ENCODE assay signal across 11 cellular contexts in the genomic region with DNA sequence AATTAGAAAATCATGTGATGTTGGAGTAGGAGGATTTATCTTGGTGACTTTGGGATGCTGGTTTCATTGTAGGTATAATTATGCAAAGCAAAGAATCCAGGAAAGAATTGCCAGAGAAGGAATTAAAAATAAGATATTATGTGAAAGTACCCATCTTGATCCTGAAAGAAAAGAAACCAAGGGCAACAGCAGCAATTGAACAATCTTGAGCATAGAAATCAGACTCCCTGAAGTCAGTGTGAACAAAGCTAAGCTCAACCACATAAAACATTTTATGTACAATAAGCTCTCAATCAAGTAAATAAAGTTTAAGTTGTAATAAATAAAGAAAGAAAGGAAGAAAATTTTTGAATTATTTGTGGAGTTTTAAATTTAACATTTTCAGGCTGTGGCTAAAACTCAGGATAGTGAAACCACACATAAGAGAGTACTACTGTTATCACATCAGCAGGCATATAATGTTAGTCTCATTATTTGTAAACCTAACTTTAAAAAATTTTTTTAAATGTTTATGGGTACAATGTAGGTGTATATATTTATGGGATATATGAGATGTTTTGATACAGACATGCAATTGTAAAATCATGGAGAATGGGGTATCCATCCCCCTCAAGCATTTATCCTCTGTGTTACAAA. TPM values are rescaled to one million over a fixed set of nuclear protein-coding genes. Genes with fewer than 3 reads are reported as not detected.
DNase-seq lines count a peak whose midpoint lies in the region; ATAC-seq and TF ChIP-seq lines count a peak whose summit lies in the region.
"Had no signal": no experiment of that assay in that cellular context is flagged by ENCODE, and none has a peak within 500 bp of the region (broad histone marks: within the 10 kb centered on the region; RNA-seq: fewer than 3 reads in every experiment).

No MANE protein-coding gene starts in this region.

- H3K27ac ChIP-seq in A673 (ENCODE audit: low read depth, low read length, poor library complexity, severe bottlenecking) = no peak overlapping the region
- H3K27ac ChIP-seq in HUES6 (ENCODE audit: low read depth, low read length) = no peak overlapping the region
- H3K27ac ChIP-seq: epithelial cell of prostate had no signal

- H3K27me3 Mint-ChIP-seq in central memory CD8-positive, alpha-beta T cell = peaks cover 87% of the 10 kb centered on the region
- H3K27me3 Mint-ChIP-seq in naive B cell = peaks cover 62 to 73% (median 64%) of the 10 kb centered on the region in 3 donors

- H3K4me1 Mint-ChIP-seq in central memory CD8-positive, alpha-beta T cell = peaks cover 15% of the 10 kb centered on the region
- H3K4me1 Mint-ChIP-seq in naive B cell = peaks cover 11 to 14% (median 12%) of the 10 kb centered on the region in 3 donors

- no peak for ATAC-seq in central memory CD8-positive, alpha-beta T cell (replicated peaks; ENCODE audit: extremely low read depth, poor library complexity, severe bottlenecking)
- ATAC-seq in naive B cell (ENCODE audit: low read depth in 2 of 2) (no peak), GM19324 (IDR thresholded peaks at IDR 0.05; ENCODE audit: low FRiP score, unreplicated experiment) (no peak)

- H3K36me3 ChIP-seq in A673 (ENCODE audit: insufficient read depth, low read length, poor library complexity, severe bottlenecking) (no peaks in the 10 kb centered on the region), HUES6 (ENCODE audit: control insufficient read depth, insufficient read depth, low read length) (no peaks in the 10 kb centered on the region)

- no peak for DNase-seq in A673 (ENCODE audit: low spot score)
- DNase-seq in central memory CD8-positive, alpha-beta T cell (ENCODE audit: low spot score in 2 of 2) = no peak
- no peak for DNase-seq in naive B cell
- no peak for DNase-seq in HuH-7.5 (ENCODE audit: low spot score)
- DNase-seq in DMS79 treated with DMSO at 0.1 percent for 48 hours (lab: John Stamatoyannopoulos, UW) = no peak
- no peak for DNase-seq in SKM-1 (lab: John Stamatoyannopoulos, UW; ENCODE audit: unreplicated experiment)

- H3K4me3 ChIP-seq in A673 (ENCODE audit: low read depth, low read length, poor library complexity, severe bottlenecking) (peak overlapping the region; percentile 43), HUES6 (ENCODE audit: low read depth, low read length) (peak overlapping the region; percentile 56)

- H3K27me3 ChIP-seq in A673 (replicated peaks; ENCODE audit: insufficient read depth, low read depth, low read length, poor library complexity) (peaks cover 21% of the 10 kb centered on the region), HUES6 (ENCODE audit: control insufficient read depth, insufficient read depth, low read length) (peaks cover 16% of the 10 kb centered on the region)

- CTCF ChIA-PET in A673 (lab: Charles Lee) = no interaction called here

- H3K9ac ChIP-seq in HUES6 (ENCODE audit: low read length) = peak overlapping the region; percentile 65

- H3K9me3 ChIP-seq in A673 (ENCODE audit: low read depth, low read length, poor library complexity, severe bottlenecking) (no peaks in the 10 kb centered on the region), HUES6 (ENCODE audit: control insufficient read depth, insufficient read depth, low read depth, low read length) (no peaks in the 10 kb centered on the region; the same call in 1 of the 2 replicates)

- H3K27ac Mint-ChIP-seq in central memory CD8-positive, alpha-beta T cell (ENCODE audit: low read depth) = no peak overlapping the region
- peak overlapping the region in 1 of 6 donors; percentile 56 for H3K27ac Mint-ChIP-seq in naive B cell

- POLR2A ChIA-PET in A673 (lab: Charles Lee; ENCODE audit: low non-redundant PET) = no interaction called here

- peak overlapping the region; percentile 81 for H3K4me3 Mint-ChIP-seq in central memory CD8-positive, alpha-beta T cell
- H3K4me3 Mint-ChIP-seq in naive B cell = peak overlapping the region in 7 of 8 donors; percentile 6 to 89 (median 77)

- no TSS peak for BruUV-seq in A673 (replicated peaks; lab: Mats Ljungman, UMichigan)

- peaks cover 2% of the 10 kb centered on the region for H3K36me3 Mint-ChIP-seq in central memory CD8-positive, alpha-beta T cell (ENCODE audit: insufficient read depth)
- peaks cover 6% of the 10 kb centered on the region in 2 donors for H3K36me3 Mint-ChIP-seq in naive B cell

- no peak for TF ChIP-seq CTCF in A673 (conservative IDR thresholded peaks at IDR 0.05; ENCODE audit: low read depth, low read length)

- intact Hi-C loops in A673 (cut with micrococcal nuclease; ENCODE audit: unreplicated experiment) = no loop called here

- H3K9me3 Mint-ChIP-seq in central memory CD8-positive, alpha-beta T cell = no peaks in the 10 kb centered on the region
- H3K9me3 Mint-ChIP-seq in naive B cell = peaks cover 0 to 5% (median 0%) of the 10 kb centered on the region in 7 donors

- H3K4me1 ChIP-seq in A673 (ENCODE audit: insufficient read depth, low read length, poor library complexity, severe bottlenecking) (no peaks in the 10 kb centered on the region), HUES6 (ENCODE audit: control insufficient read depth, insufficient read depth, low read length) (peaks cover 9% of the 10 kb centered on the region)

RNA-seq across cellular contexts. Expression of gene GPR55, which starts 32.8 kb away (rescaled TPM):
- total RNA-seq in A673 (2021) = 0.19 TPM in 1 of 2 replicates, not detected in the other
- polyA plus RNA-seq in naive B cell (ENCODE audit: low read depth in 6 of 6) = under 1 TPM in 3 of 6 donors, not detected in 3; 0.12 to 0.56 (median 0.21) TPM
- total RNA-seq: G401 had no signal

RNA-seq across cellular contexts. Expression of gene SPATA3, which starts 38.0 kb away (rescaled TPM):
- not detected in 2 replicates for total RNA-seq in A673 (2021)
- not detected for polyA plus RNA-seq in naive B cell (ENCODE audit: low read depth in 6 of 6)
- total RNA-seq: G401; T-helper 1 cell treated with Interleukin-12 subunit alpha and Interleukin-12 subunit beta and Interleukin-4 antibody, amounts not matched to agents 30 ng/mL and 1 ng/mL, for 36 hours had no signal
